In the genomic region with DNA sequence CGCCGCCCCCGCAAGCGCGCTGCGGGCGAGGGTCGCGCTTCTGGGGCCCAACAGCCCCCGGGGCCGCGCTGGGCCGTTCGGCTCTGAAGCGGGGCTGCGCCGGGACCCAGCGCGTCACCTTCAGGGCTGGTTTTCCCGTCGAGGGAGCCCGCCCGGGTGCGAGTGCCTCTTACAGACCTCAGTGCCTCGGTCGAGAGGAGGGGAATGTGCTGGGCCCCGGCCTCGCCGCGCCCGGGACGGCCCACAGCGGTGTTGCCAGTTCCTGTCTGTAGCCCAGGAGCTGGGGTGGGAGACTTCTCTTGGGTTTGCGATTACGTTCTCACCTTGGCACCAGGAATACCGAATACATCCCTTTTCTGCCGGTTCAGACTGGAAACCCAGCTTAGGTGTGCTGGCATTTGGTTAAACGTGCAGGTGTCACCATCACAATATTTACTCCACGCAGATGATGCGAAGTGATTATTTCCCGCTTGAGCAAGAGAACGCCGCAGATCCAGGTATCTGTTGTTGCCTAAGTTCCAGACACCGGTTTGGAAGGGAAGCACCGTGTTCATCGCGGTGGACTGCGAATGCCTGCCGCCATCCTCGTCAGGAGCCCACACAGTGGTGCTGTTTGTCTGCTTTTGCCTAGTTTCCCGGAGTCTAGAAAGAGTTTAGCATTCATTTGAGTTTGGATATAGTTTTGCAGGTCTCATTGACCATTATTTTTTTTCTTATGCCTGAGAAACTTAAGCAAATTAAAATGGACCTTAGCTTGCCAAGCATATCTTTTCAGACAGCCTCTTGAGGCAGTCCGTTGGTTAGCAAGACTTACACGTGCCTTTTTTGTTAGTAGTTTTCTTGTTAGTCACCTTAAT, we compare ENCODE assay signal across 8 cellular contexts. TPM values are rescaled to one million over a fixed set of nuclear protein-coding genes. Genes with fewer than 3 reads are reported as not detected.
DNase-seq lines count a peak whose midpoint lies in the region; ATAC-seq and TF ChIP-seq lines count a peak whose summit lies in the region.

No MANE protein-coding gene starts in this region.

- H3K9me2 ChIP-seq in GM23338 (ENCODE audit: insufficient read depth) = no peaks in the 10 kb centered on the region

- no peak overlapping the region for H2AFZ ChIP-seq in GM23338

- H3F3A ChIP-seq in GM23338 (replicated peaks; ENCODE audit: low read depth) = 0 out of 2 replicates have a peak, but pooled peaks cover 10% of the 10 kb centered on the region

- peaks cover 51% of the 10 kb centered on the region for H3K79me2 ChIP-seq in GM23338 (replicated peaks; ENCODE audit: insufficient read depth)

- H3K4me3 ChIP-seq in GM23338 (peak overlapping the region; percentile 79), SJCRH30 (peak overlapping the region; percentile 75), iPS DF 6.9 (ENCODE audit: low read length) (peak overlapping the region; percentile 78; the same call in 1 of the 2 replicates)

- H3K36me3 ChIP-seq in GM23338 (ENCODE audit: insufficient read depth) = no peaks in the 10 kb centered on the region
- H3K36me3 ChIP-seq in SJCRH30 = no peaks in the 10 kb centered on the region
- H3K36me3 ChIP-seq in iPS DF 6.9 (ENCODE audit: control insufficient read depth, insufficient read depth, low read length) = no peaks in the 10 kb centered on the region

- H3K27me3 Mint-ChIP-seq in CD14-positive monocyte (ENCODE audit: low read depth in 3 of 3) (peaks cover 0 to 2% (median 1%) of the 10 kb centered on the region in 3 donors), GM23338 (ENCODE audit: insufficient read depth, low read depth, poor library complexity) (peaks cover 12% of the 10 kb centered on the region)

- H3K4me1 Mint-ChIP-seq in CD14-positive monocyte (peaks cover 42% of the 10 kb centered on the region), GM23338 (peaks cover 26% of the 10 kb centered on the region)

- peak; percentile 15 for ATAC-seq in GM23338
- ATAC-seq in HG02870 (IDR thresholded peaks at IDR 0.05; ENCODE audit: unreplicated experiment) = no peak
- no peak for ATAC-seq in GM21447 (IDR thresholded peaks at IDR 0.05; ENCODE audit: unreplicated experiment)

- intact Hi-C loops in CD14-positive monocyte (cut with micrococcal nuclease) = loop anchor here in 1 of 2 donors (5.0 kb wide), 1 partner anchor 76 kb away; a partner anchor contains a TSS

- no peak overlapping the region for H3K27ac ChIP-seq in GM23338 (ENCODE audit: low read depth)
- no peak overlapping the region for H3K27ac ChIP-seq in SJCRH30
- H3K27ac ChIP-seq in iPS DF 6.9 (ENCODE audit: low read length) = no peak overlapping the region

- TF ChIP-seq CTCF in CD14-positive monocyte (IDR thresholded peaks at IDR 0.05) = no peak
- peak; percentile 23 to 55; a peak in 3 of 4 replicates for TF ChIP-seq CTCF in GM23338 (conservative IDR thresholded peaks at IDR 0.05; ENCODE audit: low read depth in 2 of 2)

- peak overlapping the region; percentile 74 to 89 (median 86) for H3K27ac Mint-ChIP-seq in CD14-positive monocyte
- 0 out of 2 replicates have a peak overlapping the region, but pooled peaks have one; percentile 80 for H3K27ac Mint-ChIP-seq in GM23338

- peaks cover 40% of the 10 kb centered on the region for H4K20me1 ChIP-seq in GM23338 (replicated peaks; ENCODE audit: insufficient read depth)

- no peaks in the 10 kb centered on the region for H3K9me3 ChIP-seq in SJCRH30 (replicated peaks)
- no peaks in the 10 kb centered on the region for H3K9me3 ChIP-seq in iPS DF 6.9 (ENCODE audit: control insufficient read depth, insufficient read depth, low read length)

- H3K4me1 ChIP-seq in GM23338 (ENCODE audit: insufficient read depth) (peaks cover 12% of the 10 kb centered on the region), SJCRH30 (no peaks in the 10 kb centered on the region; the same call in 1 of the 2 replicates), iPS DF 6.9 (ENCODE audit: control insufficient read depth, insufficient read depth, low read length) (peaks cover under 1% of the 10 kb centered on the region; the same call in 1 of the 2 replicates)

- no peaks in the 10 kb centered on the region for H3K9me3 Mint-ChIP-seq in CD14-positive monocyte
- H3K9me3 Mint-ChIP-seq in GM23338 = no peaks in the 10 kb centered on the region; the same call in 2 of the 3 replicates

- H3K36me3 Mint-ChIP-seq in CD14-positive monocyte (peaks cover 24 to 26% of the 10 kb centered on the region in 2 donors), GM23338 (ENCODE audit: low read depth) (peaks cover 3% of the 10 kb centered on the region; the same call in 2 of the 3 replicates)

- no CpG with 5 or more reads among the region's 53 CpGs for WGBS in iPS DF 6.9 (ENCODE audit: insufficient coverage, insufficient read length)

- H3K27me3 ChIP-seq in GM23338 (ENCODE audit: insufficient read depth) (no peaks in the 10 kb centered on the region), SJCRH30 (no peaks in the 10 kb centered on the region), iPS DF 6.9 (ENCODE audit: control insufficient read depth, insufficient read depth, low read length) (no peaks in the 10 kb centered on the region)

- DNase-seq in CD14-positive monocyte (ENCODE audit: low spot score) = peak; percentile 48
- peak; percentile 71 for DNase-seq in GM23338 (ENCODE audit: low spot score)
- DNase-seq in SJCRH30 = peak; percentile 16 to 38
- peak; percentile 67 for DNase-seq in astrocyte of the hippocampus (ENCODE audit: low read depth, low spot score)
- DNase-seq in iPS DF 6.9 (ENCODE audit: low read depth, low spot score) = no peak
- peak; percentile 68 for DNase-seq in retina

- peak overlapping the region; percentile 94 for H3K4me2 ChIP-seq in GM23338

- H3K4me3 Mint-ChIP-seq in CD14-positive monocyte = peak overlapping the region; percentile 97 to 98
- peak overlapping the region; percentile 88 for H3K4me3 Mint-ChIP-seq in GM23338

TF ChIP-seq in GM23338, 12 proteins besides CTCF, POLR2A, EP300 and RAD21 (continues in another document):
- no peak for TF ChIP-seq EZH2phosphoT487 (IDR thresholded peaks at IDR 0.05; ENCODE audit: unreplicated experiment)
- TF ChIP-seq, protein P1, sequence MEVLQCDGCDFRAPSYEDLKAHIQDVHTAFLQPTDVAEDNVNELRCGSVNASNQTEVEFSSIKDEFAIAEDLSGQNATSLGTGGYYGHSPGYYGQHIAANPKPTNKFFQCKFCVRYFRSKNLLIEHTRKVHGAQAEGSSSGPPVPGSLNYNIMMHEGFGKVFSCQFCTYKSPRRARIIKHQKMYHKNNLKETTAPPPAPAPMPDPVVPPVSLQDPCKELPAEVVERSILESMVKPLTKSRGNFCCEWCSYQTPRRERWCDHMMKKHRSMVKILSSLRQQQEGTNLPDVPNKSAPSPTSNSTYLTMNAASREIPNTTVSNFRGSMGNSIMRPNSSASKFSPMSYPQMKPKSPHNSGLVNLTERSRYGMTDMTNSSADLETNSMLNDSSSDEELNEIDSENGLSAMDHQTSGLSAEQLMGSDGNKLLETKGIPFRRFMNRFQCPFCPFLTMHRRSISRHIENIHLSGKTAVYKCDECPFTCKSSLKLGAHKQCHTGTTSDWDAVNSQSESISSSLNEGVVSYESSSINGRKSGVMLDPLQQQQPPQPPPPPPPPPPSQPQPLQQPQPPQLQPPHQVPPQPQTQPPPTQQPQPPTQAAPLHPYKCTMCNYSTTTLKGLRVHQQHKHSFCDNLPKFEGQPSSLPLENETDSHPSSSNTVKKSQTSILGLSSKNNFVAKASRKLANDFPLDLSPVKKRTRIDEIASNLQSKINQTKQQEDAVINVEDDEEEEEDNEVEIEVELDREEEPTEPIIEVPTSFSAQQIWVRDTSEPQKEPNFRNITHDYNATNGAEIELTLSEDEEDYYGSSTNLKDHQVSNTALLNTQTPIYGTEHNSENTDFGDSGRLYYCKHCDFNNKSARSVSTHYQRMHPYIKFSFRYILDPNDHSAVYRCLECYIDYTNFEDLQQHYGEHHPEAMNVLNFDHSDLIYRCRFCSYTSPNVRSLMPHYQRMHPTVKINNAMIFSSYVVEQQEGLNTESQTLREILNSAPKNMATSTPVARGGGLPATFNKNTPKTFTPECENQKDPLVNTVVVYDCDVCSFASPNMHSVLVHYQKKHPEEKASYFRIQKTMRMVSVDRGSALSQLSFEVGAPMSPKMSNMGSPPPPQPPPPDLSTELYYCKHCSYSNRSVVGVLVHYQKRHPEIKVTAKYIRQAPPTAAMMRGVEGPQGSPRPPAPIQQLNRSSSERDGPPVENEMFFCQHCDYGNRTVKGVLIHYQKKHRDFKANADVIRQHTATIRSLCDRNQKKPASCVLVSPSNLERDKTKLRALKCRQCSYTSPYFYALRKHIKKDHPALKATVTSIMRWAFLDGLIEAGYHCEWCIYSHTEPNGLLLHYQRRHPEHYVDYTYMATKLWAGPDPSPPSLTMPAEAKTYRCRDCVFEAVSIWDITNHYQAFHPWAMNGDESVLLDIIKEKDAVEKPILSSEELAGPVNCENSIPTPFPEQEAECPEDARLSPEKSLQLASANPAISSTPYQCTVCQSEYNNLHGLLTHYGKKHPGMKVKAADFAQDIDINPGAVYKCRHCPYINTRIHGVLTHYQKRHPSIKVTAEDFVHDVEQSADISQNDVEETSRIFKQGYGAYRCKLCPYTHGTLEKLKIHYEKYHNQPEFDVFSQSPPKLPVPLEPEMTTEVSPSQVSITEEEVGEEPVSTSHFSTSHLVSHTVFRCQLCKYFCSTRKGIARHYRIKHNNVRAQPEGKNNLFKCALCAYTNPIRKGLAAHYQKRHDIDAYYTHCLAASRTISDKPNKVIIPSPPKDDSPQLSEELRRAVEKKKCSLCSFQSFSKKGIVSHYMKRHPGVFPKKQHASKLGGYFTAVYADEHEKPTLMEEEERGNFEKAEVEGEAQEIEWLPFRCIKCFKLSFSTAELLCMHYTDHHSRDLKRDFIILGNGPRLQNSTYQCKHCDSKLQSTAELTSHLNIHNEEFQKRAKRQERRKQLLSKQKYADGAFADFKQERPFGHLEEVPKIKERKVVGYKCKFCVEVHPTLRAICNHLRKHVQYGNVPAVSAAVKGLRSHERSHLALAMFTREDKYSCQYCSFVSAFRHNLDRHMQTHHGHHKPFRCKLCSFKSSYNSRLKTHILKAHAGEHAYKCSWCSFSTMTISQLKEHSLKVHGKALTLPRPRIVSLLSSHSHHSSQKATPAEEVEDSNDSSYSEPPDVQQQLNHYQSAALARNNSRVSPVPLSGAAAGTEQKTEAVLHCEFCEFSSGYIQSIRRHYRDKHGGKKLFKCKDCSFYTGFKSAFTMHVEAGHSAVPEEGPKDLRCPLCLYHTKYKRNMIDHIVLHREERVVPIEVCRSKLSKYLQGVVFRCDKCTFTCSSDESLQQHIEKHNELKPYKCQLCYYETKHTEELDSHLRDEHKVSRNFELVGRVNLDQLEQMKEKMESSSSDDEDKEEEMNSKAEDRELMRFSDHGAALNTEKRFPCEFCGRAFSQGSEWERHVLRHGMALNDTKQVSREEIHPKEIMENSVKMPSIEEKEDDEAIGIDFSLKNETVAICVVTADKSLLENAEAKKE (CRISPR knock-in tag; IDR thresholded peaks at IDR 0.05) = no peak

RNA-seq across cellular contexts. Expression of a gene that starts 0.9 kb away (rescaled TPM):
- polyA plus RNA-seq in CD14-positive monocyte = 100 to 1,000 TPM; 102 to 147 TPM
- 35.9 and 42.6 TPM in 2 replicates for total RNA-seq in GM23338 (2014; rRNA removed; shearing (Covaris generic))
- polyA plus RNA-seq in GM23338 (2016; fragmentation: Nextera tagmentation; extraction: Ambion mirVana) = 75.0 and 80.2 TPM in 2 replicates
- 12.1 and 12.9 TPM in 2 replicates for total RNA-seq in SJCRH30 (2014; rRNA removed; shearing (Covaris generic))

RNA-seq across cellular contexts. Expression of a gene that starts 9.5 kb away (rescaled TPM):
- polyA plus RNA-seq in CD14-positive monocyte = 1 to 10 TPM; 2.0 to 3.3 TPM
- total RNA-seq in GM23338 (2014; rRNA removed; shearing (Covaris generic)) = 11.3 and 23.8 TPM in 2 replicates
- 4.5 and 7.0 TPM in 2 replicates for polyA plus RNA-seq in GM23338 (2016; fragmentation: Nextera tagmentation; extraction: Ambion mirVana)
- total RNA-seq in SJCRH30 (2014; rRNA removed; shearing (Covaris generic)) = 11.9 and 13.1 TPM in 2 replicates
